In genomic region chr22:17910561-17911311, GRCh38 we compare ENCODE assay signal across 9 cellular contexts.
DNase-seq lines count a peak whose midpoint lies in the region; FAIRE-seq and TF ChIP-seq lines count a peak whose summit lies in the region.
"Had no signal": no experiment of that assay in that cellular context is flagged by ENCODE, and none has a peak within 500 bp of the region (broad histone marks: within the 10 kb centered on the region; RNA-seq: fewer than 3 reads in every experiment).

No MANE protein-coding gene starts in this region.

- dilution Hi-C loops in mammary epithelial cell (cut with HindIII; ENCODE audit: low sequenced_read_pairs) = loop anchor here (5.0 kb wide), 3 partner anchors 37 to 102 kb away; no protein-coding TSS in a partner anchor

- H3K4me3 ChIP-seq in mammary epithelial cell (replicated peaks in 1 of 3; ENCODE audit: insufficient read depth in 1 of 3, low read depth in 2 of 3, low read length in 3 of 3) = no peak overlapping the region
- H3K4me3 ChIP-seq in kidney (ENCODE audit: low read length in 2 of 2) = no peak overlapping the region
- H3K4me3 ChIP-seq in smooth muscle cell = no peak overlapping the region

- peaks cover 98% of the 10 kb centered on the region for H3K79me2 ChIP-seq in mammary epithelial cell (ENCODE audit: insufficient read depth, low read length)
- peaks cover 80% of the 10 kb centered on the region for H3K79me2 ChIP-seq in smooth muscle cell (ENCODE audit: low read depth)

- in situ Hi-C loops in mammary epithelial cell (cut with MboI; ENCODE audit: low sequenced_read_pairs in 2 of 2) = no loop called here

- FAIRE-seq in kidney (lab: Jason Lieb, UNC) = no peak

- peaks cover 27% of the 10 kb centered on the region for H3F3A ChIP-seq in smooth muscle cell (ENCODE audit: low read depth)

- H3K36me3 ChIP-seq in mammary epithelial cell (ENCODE audit: insufficient read depth, low read length) = peaks cover 8% of the 10 kb centered on the region
- peaks cover 5 to 6% of the 10 kb centered on the region in 2 donors for H3K36me3 ChIP-seq in kidney (ENCODE audit: control insufficient read depth in 1 of 2, insufficient read depth in 2 of 2, low read length in 2 of 2)
- H3K36me3 ChIP-seq in smooth muscle cell (ENCODE audit: low read depth) = peaks cover 2% of the 10 kb centered on the region

- no peaks in the 10 kb centered on the region for H3K9me3 ChIP-seq in mammary epithelial cell (replicated peaks; ENCODE audit: insufficient read depth, low read length)
- H3K9me3 ChIP-seq in kidney (ENCODE audit: control insufficient read depth in 1 of 2, low read length in 2 of 2) = no peaks in the 10 kb centered on the region
- no peaks in the 10 kb centered on the region for H3K9me3 ChIP-seq in smooth muscle cell (replicated peaks; ENCODE audit: low read depth)

- H3K9ac ChIP-seq in mammary epithelial cell (ENCODE audit: insufficient read depth, low read length) (peak overlapping the region; percentile 14), kidney (ENCODE audit: low read length in 2 of 2) (no peak overlapping the region), smooth muscle cell (ENCODE audit: low read depth) (peak overlapping the region; percentile 74)

- peak; percentile 20 for DNase-seq in NCI-H2196 (lab: John Stamatoyannopoulos, UW; ENCODE audit: unreplicated experiment)
- DNase-seq in NCI-H2196 treated with DMSO at 0.1 percent for 48 hours (lab: John Stamatoyannopoulos, UW; ENCODE audit: unreplicated experiment) = no peak
- peak; percentile 70 for DNase-seq in mammary epithelial cell
- DNase-seq in kidney = peak; percentile 92
- peak; percentile 62 for DNase-seq in smooth muscle cell (lab: John Stamatoyannopoulos, UW; ENCODE audit: unreplicated experiment)
- no peak for DNase-seq in NOMO-1 (lab: John Stamatoyannopoulos, UW; ENCODE audit: unreplicated experiment in 2 of 2)
- no peak for DNase-seq in activated CD8-positive, alpha-beta memory T cell treated with anti-CD3 and anti-CD28 coated beads, Interleukin-2, amount 50 U/mL, for 48 hours
- DNase-seq in NCI-H2081 treated with DMSO at 0.1 percent for 48 hours (lab: John Stamatoyannopoulos, UW) = no peak
- DNase-seq: CD4-positive, CD25-positive, alpha-beta regulatory T cell had no signal

- 8% methylated on average over 12 of the region's 12 CpGs for WGBS in mammary epithelial cell (ENCODE audit: low coverage, missing lambda C conversion rate)
- 10% methylated on average over 12 of the region's 12 CpGs for WGBS in smooth muscle cell (ENCODE audit: low lambda C conversion rate)

- no peaks in the 10 kb centered on the region for H3K27me3 ChIP-seq in mammary epithelial cell (ENCODE audit: insufficient read depth, low read length)
- no peaks in the 10 kb centered on the region for H3K27me3 ChIP-seq in smooth muscle cell (ENCODE audit: low read depth)

- peak; percentile 36 to 57 for TF ChIP-seq CTCF in mammary epithelial cell (conservative IDR thresholded peaks at IDR 0.05 in 1 of 2, IDR thresholded peaks at IDR 0.05 in 1 of 2; ENCODE audit: extremely low read depth in 1 of 2, insufficient read depth in 1 of 2, low read depth in 1 of 2, low read length in 2 of 2)
- TF ChIP-seq CTCF in kidney (IDR thresholded peaks at IDR 0.05; ENCODE audit: borderline replicate concordance, extremely low read depth, insufficient read depth) = peak; percentile 54
- TF ChIP-seq CTCF in smooth muscle cell (IDR thresholded peaks at IDR 0.05; ENCODE audit: borderline replicate concordance, insufficient read depth, poor library complexity, severe bottlenecking) = peak; percentile 30

- H3K27ac ChIP-seq in mammary epithelial cell (ENCODE audit: insufficient read depth, low read depth, low read length) = peak overlapping the region; percentile 14
- H3K27ac ChIP-seq in kidney (ENCODE audit: low read depth in 2 of 2, low read length in 2 of 2) = peak overlapping the region; percentile 73 to 81
- H3K27ac ChIP-seq in smooth muscle cell (ENCODE audit: low read depth) = peak overlapping the region; percentile 91

- peak overlapping the region; percentile 6 for H3K4me2 ChIP-seq in mammary epithelial cell (ENCODE audit: insufficient read depth, low read depth, low read length)
- peak overlapping the region; percentile 74 for H3K4me2 ChIP-seq in smooth muscle cell

- H4K20me1 ChIP-seq in mammary epithelial cell (ENCODE audit: insufficient read depth, low read length) (peaks cover 3% of the 10 kb centered on the region), smooth muscle cell (ENCODE audit: low read depth) (peaks cover 38% of the 10 kb centered on the region)

- CTCF ChIA-PET in mammary epithelial cell (lab: Charles Lee; ENCODE audit: low non-redundant PET) = interaction anchor here (0.5 to 0.8 kb wide), 2 partner anchors 8 to 35 kb away, joined by 3 to 6 read pairs; no protein-coding TSS in a partner anchor

- no peak overlapping the region for H2AFZ ChIP-seq in mammary epithelial cell (ENCODE audit: low read depth, low read length)
- no peak overlapping the region for H2AFZ ChIP-seq in smooth muscle cell (ENCODE audit: low read depth)

- no TSS peak for BruUV-seq in mammary epithelial cell (replicated peaks; lab: Mats Ljungman, UMichigan)

- H3K4me1 ChIP-seq in mammary epithelial cell (ENCODE audit: insufficient read depth, low read length) (peaks cover 21% of the 10 kb centered on the region), kidney (ENCODE audit: control insufficient read depth in 1 of 2, insufficient read depth in 1 of 2, low read depth in 1 of 2, low read length in 2 of 2) (peaks cover 19 to 20% of the 10 kb centered on the region in 2 donors), smooth muscle cell (ENCODE audit: low read depth) (peaks cover 19% of the 10 kb centered on the region)

- intact Hi-C loops in mammary epithelial cell (cut with micrococcal nuclease) = loop anchor here (1.0 to 5.0 kb wide), 3 partner anchors 90 to 166 kb away; partner anchors contain the start of genes MICAL3 and PEX26
- intact Hi-C loops in kidney (cut with DNase I) = no loop called here

Comparison
In these comparisons a context has a peak if more than half of its experiments do, and no peak if none do; other contexts are left out.
1. DNase-seq: peak in NCI-H2196 (single experiment), mammary epithelial cell (single experiment), kidney (single experiment) and smooth muscle cell (single experiment); none in NCI-H2196 treated with DMSO at 0.1 percent for 48 hours (single experiment), NOMO-1 (0 of 2), activated CD8-positive, alpha-beta memory T cell treated with anti-CD3 and anti-CD28 coated beads, Interleukin-2, amount 50 U/mL, for 48 hours (single experiment) and NCI-H2081 treated with DMSO at 0.1 percent for 48 hours (single experiment).
2. H3K27ac ChIP-seq: peak in every context shown above with its lines; median percentile 91 in smooth muscle cell; 77 in kidney; 14 in mammary epithelial cell.
3. H3K9ac ChIP-seq: peak in mammary epithelial cell (single experiment) and smooth muscle cell (single experiment); none in kidney (0 of 2).
4. Peak in every context shown above with its lines, with median percentiles within 50 percentile points of each other: CTCF ChIP-seq.